1 cellular context compared by ENCODE assay signal in the genomic region with DNA sequence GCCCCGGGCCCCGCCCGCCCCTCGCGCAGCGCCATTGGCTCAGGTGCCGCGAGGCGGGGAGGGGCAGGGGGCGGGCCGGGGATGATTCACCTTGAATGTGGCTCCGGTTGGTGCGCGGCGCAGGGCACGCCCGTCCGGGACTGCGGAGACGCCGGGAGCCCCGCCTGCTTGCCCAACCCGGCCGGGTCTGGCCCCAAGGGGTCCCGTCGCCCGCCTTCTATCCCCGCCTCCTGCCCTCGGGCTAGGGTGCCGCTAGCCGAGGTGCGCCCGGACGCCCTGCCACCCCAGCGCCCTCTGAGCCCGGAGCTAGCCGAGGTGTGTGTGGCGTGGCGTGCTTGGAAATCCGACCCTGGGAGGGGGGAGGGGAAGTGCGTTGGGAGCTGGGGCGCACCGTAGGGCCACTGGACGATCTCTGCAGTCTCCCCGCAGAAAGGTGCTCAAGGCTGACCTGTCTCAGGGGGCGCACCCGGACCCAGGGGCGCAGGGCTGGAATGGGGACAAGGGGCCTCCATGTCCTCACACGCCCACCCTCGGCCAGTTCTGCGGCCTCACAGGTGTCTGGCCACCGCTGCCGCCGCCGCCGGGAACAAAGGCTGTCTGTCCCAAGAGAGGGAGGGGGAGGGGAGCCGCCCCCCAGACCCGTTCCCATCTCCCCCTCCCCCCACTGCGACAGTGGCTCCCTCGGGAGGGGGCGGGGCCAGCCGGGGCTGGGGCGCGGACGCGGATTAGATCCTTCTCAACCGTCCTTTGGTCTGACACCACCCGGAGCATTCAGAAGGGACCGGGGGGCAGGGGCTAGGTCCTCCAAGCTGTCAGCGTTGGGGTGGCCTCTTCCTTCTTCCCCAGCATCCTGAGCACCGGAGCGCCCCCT.
TF ChIP-seq lines count a peak whose summit lies in the region.

No MANE protein-coding gene starts in this region.

TF ChIP-seq in K562, 482 proteins besides CTCF, POLR2A, EP300 and RAD21 (continued from another document and continues in another):
- TF ChIP-seq ZBTB43 (CRISPR knock-in tag; IDR thresholded peaks at IDR 0.05) (peak; percentile 65; the same call in 1 of the 2 replicates), ZNF23 (CRISPR knock-in tag; IDR thresholded peaks at IDR 0.05) (no peak), RCOR1 (IDR thresholded peaks at IDR 0.05; ENCODE audit: borderline replicate concordance in 1 of 2, low read depth in 2 of 2, low read length in 2 of 2) (0 out of 4 replicates have a peak, but pooled peaks of 1 of the 2 experiments have one; percentile 7), IRF9 (tag; IDR thresholded peaks at IDR 0.05) (no peak), CREB3 (tag; conservative IDR thresholded peaks at IDR 0.05; ENCODE audit: low read depth) (no peak), MCM2 (IDR thresholded peaks at IDR 0.05; ENCODE audit: low read depth) (no peak), PHB2 (IDR thresholded peaks at IDR 0.05; ENCODE audit: low read depth) (no peak), AFF1 (IDR thresholded peaks at IDR 0.05; ENCODE audit: low read depth in 1 of 2, partially characterized antibody in 2 of 2) (no peak), ZFP91 (CRISPR knock-in tag; IDR thresholded peaks at IDR 0.05) (no peak), CXXC5 (CRISPR knock-in tag; IDR thresholded peaks at IDR 0.05) (peak; percentile 87), NFE2 (IDR thresholded peaks at IDR 0.05; ENCODE audit: low read depth) (no peak), YY1 (IDR thresholded peaks at IDR 0.05; ENCODE audit: borderline replicate concordance in 1 of 3, control insufficient read depth in 1 of 3, extremely low read depth in 1 of 3, insufficient read depth in 3 of 3, insufficient read length in 1 of 3, insufficient replicate concordance in 2 of 3, low read depth in 1 of 3, low read length in 2 of 3) (peak in 1 of 3 experiments; percentile 37), ETV1 (tag; conservative IDR thresholded peaks at IDR 0.05; ENCODE audit: low read depth) (no peak), SUPT5H (IDR thresholded peaks at IDR 0.05) (peak; percentile 67), ESRRB (CRISPR knock-in tag; IDR thresholded peaks at IDR 0.05; ENCODE audit: borderline replicate concordance) (no peak), ZNF174 (CRISPR knock-in tag; IDR thresholded peaks at IDR 0.05) (no peak), TAF9B (IDR thresholded peaks at IDR 0.05; ENCODE audit: partially characterized antibody) (no peak), HNRNPUL1 (IDR thresholded peaks at IDR 0.05; ENCODE audit: low read length) (no peak), ZNF232 (CRISPR knock-in tag; IDR thresholded peaks at IDR 0.05) (no peak), ZNF318 (IDR thresholded peaks at IDR 0.05; ENCODE audit: borderline replicate concordance in 1 of 2, low read depth in 1 of 2) (no peak), ETS2 (tag; IDR thresholded peaks at IDR 0.05; ENCODE audit: borderline replicate concordance, poor library complexity, severe bottlenecking) (no peak), RBM25 (IDR thresholded peaks at IDR 0.05; ENCODE audit: low read depth, low read length, severe bottlenecking) (no peak)
- TF ChIP-seq, protein P1, sequence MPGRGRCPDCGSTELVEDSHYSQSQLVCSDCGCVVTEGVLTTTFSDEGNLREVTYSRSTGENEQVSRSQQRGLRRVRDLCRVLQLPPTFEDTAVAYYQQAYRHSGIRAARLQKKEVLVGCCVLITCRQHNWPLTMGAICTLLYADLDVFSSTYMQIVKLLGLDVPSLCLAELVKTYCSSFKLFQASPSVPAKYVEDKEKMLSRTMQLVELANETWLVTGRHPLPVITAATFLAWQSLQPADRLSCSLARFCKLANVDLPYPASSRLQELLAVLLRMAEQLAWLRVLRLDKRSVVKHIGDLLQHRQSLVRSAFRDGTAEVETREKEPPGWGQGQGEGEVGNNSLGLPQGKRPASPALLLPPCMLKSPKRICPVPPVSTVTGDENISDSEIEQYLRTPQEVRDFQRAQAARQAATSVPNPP (IDR thresholded peaks at IDR 0.05; ENCODE audit: borderline replicate concordance, insufficient read depth, insufficient read length), result no peak
- TF ChIP-seq, protein P2, sequence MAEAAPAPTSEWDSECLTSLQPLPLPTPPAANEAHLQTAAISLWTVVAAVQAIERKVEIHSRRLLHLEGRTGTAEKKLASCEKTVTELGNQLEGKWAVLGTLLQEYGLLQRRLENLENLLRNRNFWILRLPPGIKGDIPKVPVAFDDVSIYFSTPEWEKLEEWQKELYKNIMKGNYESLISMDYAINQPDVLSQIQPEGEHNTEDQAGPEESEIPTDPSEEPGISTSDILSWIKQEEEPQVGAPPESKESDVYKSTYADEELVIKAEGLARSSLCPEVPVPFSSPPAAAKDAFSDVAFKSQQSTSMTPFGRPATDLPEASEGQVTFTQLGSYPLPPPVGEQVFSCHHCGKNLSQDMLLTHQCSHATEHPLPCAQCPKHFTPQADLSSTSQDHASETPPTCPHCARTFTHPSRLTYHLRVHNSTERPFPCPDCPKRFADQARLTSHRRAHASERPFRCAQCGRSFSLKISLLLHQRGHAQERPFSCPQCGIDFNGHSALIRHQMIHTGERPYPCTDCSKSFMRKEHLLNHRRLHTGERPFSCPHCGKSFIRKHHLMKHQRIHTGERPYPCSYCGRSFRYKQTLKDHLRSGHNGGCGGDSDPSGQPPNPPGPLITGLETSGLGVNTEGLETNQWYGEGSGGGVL (CRISPR knock-in tag; IDR thresholded peaks at IDR 0.05), result no peak
- TF ChIP-seq, protein P3, sequence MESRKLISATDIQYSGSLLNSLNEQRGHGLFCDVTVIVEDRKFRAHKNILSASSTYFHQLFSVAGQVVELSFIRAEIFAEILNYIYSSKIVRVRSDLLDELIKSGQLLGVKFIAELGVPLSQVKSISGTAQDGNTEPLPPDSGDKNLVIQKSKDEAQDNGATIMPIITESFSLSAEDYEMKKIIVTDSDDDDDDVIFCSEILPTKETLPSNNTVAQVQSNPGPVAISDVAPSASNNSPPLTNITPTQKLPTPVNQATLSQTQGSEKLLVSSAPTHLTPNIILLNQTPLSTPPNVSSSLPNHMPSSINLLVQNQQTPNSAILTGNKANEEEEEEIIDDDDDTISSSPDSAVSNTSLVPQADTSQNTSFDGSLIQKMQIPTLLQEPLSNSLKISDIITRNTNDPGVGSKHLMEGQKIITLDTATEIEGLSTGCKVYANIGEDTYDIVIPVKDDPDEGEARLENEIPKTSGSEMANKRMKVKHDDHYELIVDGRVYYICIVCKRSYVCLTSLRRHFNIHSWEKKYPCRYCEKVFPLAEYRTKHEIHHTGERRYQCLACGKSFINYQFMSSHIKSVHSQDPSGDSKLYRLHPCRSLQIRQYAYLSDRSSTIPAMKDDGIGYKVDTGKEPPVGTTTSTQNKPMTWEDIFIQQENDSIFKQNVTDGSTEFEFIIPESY (CRISPR knock-in tag; IDR thresholded peaks at IDR 0.05), result peak; percentile 35; the same call in 1 of the 2 replicates
